9 cellular contexts compared by ENCODE assay signal in genomic region chr7:128201067-128201689, GRCh38. TPM values are rescaled to one million over a fixed set of nuclear protein-coding genes. Genes with fewer than 3 reads are reported as not detected.
A peak's percentile ranks its signal among the peaks of the same experiment; 100 is the strongest.
DNase-seq lines count a peak whose midpoint lies in the region; ATAC-seq and TF ChIP-seq lines count a peak whose summit lies in the region.
"Had no signal": no experiment of that assay in that cellular context is flagged by ENCODE, and none has a peak within 500 bp of the region (broad histone marks: within the 10 kb centered on the region; RNA-seq: fewer than 3 reads in every experiment).

No MANE protein-coding gene starts in this region.

- CTCF ChIA-PET in activated B cell treated with CpG ODN at 0.5 μM for 24 hours (lab: Charles Lee) (no interaction called here), RWPE1 (lab: Yijun Ruan, JAX) (no interaction called here)

- H3K4me1 Mint-ChIP-seq in activated B cell treated with CpG ODN at 0.5 μM for 24 hours (peaks cover 11% of the 10 kb centered on the region), osteocyte (ENCODE audit: unreplicated experiment) (peaks cover 10% of the 10 kb centered on the region)

- H3K4me1 ChIP-seq in skeletal muscle satellite cell (ENCODE audit: control insufficient read depth, insufficient read depth, low read length): no peaks in the 10 kb centered on the region

- peaks cover 2% of the 10 kb centered on the region for H3K9me3 Mint-ChIP-seq in activated B cell treated with CpG ODN at 0.5 μM for 24 hours
- no peaks in the 10 kb centered on the region for H3K9me3 Mint-ChIP-seq in osteocyte (ENCODE audit: unreplicated experiment)

- H3K4me3 ChIP-seq in iPS-18c (ENCODE audit: insufficient read depth, low read depth, low read length): peak overlapping the region; percentile 66
- no peak overlapping the region for H3K4me3 ChIP-seq in skeletal muscle satellite cell (ENCODE audit: low read length)

- POLR2A ChIA-PET in activated B cell treated with CpG ODN at 0.5 μM for 24 hours (lab: Charles Lee): no interaction called here
- POLR2A ChIA-PET in RWPE1 (lab: Yijun Ruan, JAX; ENCODE audit: low non-redundant PET): no interaction called here

- DNase-seq in NCI-H82 (lab: John Stamatoyannopoulos, UW) (peak; percentile 58), NCI-H82 treated with DMSO at 0.1 percent for 48 hours (lab: John Stamatoyannopoulos, UW; ENCODE audit: unreplicated experiment) (no peak), activated B cell treated with CpG ODN at 0.5 μM for 24 hours (no peak), RWPE1 (ENCODE audit: low spot score) (no peak), osteocyte (ENCODE audit: extremely low spot score, unreplicated experiment) (no peak)
- DNase-seq: NCI-H1092 had no signal

- intact Hi-C loops in activated B cell treated with CpG ODN at 0.5 μM for 24 hours (cut with micrococcal nuclease): no loop called here

- H3K4me2 ChIP-seq in skeletal muscle satellite cell (ENCODE audit: low read length): peak overlapping the region; percentile 5

- no peak overlapping the region for H3K9ac ChIP-seq in skeletal muscle satellite cell (ENCODE audit: low read depth, low read length)

- H3K4me3 Mint-ChIP-seq in activated B cell treated with CpG ODN at 0.5 μM for 24 hours (peak overlapping the region; percentile 71), osteocyte (ENCODE audit: unreplicated experiment) (no peak overlapping the region)

- H3K27me3 Mint-ChIP-seq in activated B cell treated with CpG ODN at 0.5 μM for 24 hours: peaks cover 49% of the 10 kb centered on the region
- H3K27me3 Mint-ChIP-seq in osteocyte (ENCODE audit: unreplicated experiment): peaks cover 61% of the 10 kb centered on the region

- H3K27me3 ChIP-seq in skeletal muscle satellite cell (ENCODE audit: control insufficient read depth, insufficient read depth, low read length): peaks cover 64% of the 10 kb centered on the region

- no peak overlapping the region for H3K27ac Mint-ChIP-seq in activated B cell treated with CpG ODN at 0.5 μM for 24 hours
- H3K27ac Mint-ChIP-seq in osteocyte (ENCODE audit: unreplicated experiment): no peak overlapping the region

- H3K27ac ChIP-seq in RWPE1: no peak overlapping the region

- TF ChIP-seq CTCF in activated B cell treated with CpG ODN at 0.5 μM for 24 hours (IDR thresholded peaks at IDR 0.05) (no peak), RWPE1 (conservative IDR thresholded peaks at IDR 0.05; ENCODE audit: low read depth) (no peak), osteocyte (IDR thresholded peaks at IDR 0.05) (no peak)

- H3K36me3 Mint-ChIP-seq in activated B cell treated with CpG ODN at 0.5 μM for 24 hours (ENCODE audit: low read depth): no peaks in the 10 kb centered on the region
- H3K36me3 Mint-ChIP-seq in osteocyte (ENCODE audit: unreplicated experiment): no peaks in the 10 kb centered on the region

- H3K9me3 ChIP-seq in iPS-18c (ENCODE audit: control insufficient read depth, insufficient read depth, low read length) (peaks cover 4% of the 10 kb centered on the region), skeletal muscle satellite cell (replicated peaks; ENCODE audit: low read length) (no peaks in the 10 kb centered on the region)

- H3K36me3 ChIP-seq in skeletal muscle satellite cell (ENCODE audit: insufficient read depth, low read length): no peaks in the 10 kb centered on the region

- ATAC-seq in activated B cell treated with CpG ODN at 0.5 μM for 24 hours (ENCODE audit: low read depth): peak; percentile 37
- ATAC-seq in HG02981 (IDR thresholded peaks at IDR 0.05; ENCODE audit: unreplicated experiment): no peak

RNA-seq across cellular contexts. Expression of gene LEP, which starts 39.9 kb away (rescaled TPM):
- total RNA-seq in activated B cell treated with CpG ODN at 0.5 μM for 24 hours (not detected in 2 replicates), osteocyte (not detected in 2 replicates)
- total RNA-seq in skeletal muscle satellite cell (2012; rRNA removed): 0.66 TPM in 1 of 2 replicates, not detected in the other
